Comparison of ENCODE assay signal across 35 cellular contexts in the genomic region with DNA sequence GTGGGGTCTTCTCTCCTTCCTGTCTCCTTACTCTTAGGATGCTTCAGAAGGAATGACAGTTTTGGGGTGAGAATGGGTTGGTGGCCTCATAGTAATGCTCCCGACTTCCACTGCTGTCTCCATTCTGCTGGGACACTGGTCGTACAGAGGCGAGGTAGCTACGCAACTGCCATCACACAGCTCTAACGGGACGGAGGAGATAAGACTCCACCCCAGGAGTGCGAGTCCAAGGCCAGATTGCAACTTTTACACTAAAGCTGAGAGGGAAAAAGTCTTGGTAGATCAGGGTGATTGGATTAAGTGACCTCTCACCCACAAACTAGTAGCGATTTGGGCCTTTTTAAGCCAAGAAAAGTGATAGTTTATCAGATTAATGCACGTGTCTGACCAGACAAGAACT. TPM values are rescaled to one million over a fixed set of nuclear protein-coding genes. Genes with fewer than 3 reads are reported as not detected.
"Had no signal": no experiment of that assay in that cellular context is flagged by ENCODE, and none has a peak within 500 bp of the region (broad histone marks: within the 10 kb centered on the region; RNA-seq: fewer than 3 reads in every experiment).

No MANE protein-coding gene starts in this region.

- H3K4me3 ChIP-seq: colonic mucosa, esophagus squamous epithelium, gastroesophageal sphincter had no signal

- FAIRE-seq: astrocyte, endometrium, endothelial cell of umbilical vein had no signal

- H3K36me3 Mint-ChIP-seq: activated CD8-positive, alpha-beta memory T cell treated with anti-CD3 and anti-CD28 coated beads, Interleukin-2, amount 10 ng/mL, durations not matched to agents 7 days and 5 days; activated naive CD8-positive, alpha-beta T cell had no signal

- ATAC-seq: activated CD4-positive, CD25-positive, alpha-beta regulatory T cell treated with anti-CD3 and anti-CD28 coated beads, Interleukin-2, amount 50 U/mL, for 24 hours; activated CD8-positive, alpha-beta memory T cell treated with anti-CD3 and anti-CD28 coated beads, Interleukin-2, amount 10 ng/mL, durations not matched to agents 7 days and 5 days; activated CD8-positive, alpha-beta T cell treated with anti-CD3 and anti-CD28 coated beads for 36 hours; activated T-cell treated with anti-CD3 and anti-CD28 coated beads, Interleukin-2, amount 50 U/mL, for 72 hours; gastroesophageal sphincter; T-helper 17 cell had no signal

- H3K4me3 Mint-ChIP-seq: activated CD8-positive, alpha-beta memory T cell treated with anti-CD3 and anti-CD28 coated beads, Interleukin-2, amount 10 ng/mL, durations not matched to agents 7 days and 5 days; activated CD8-positive, alpha-beta T cell treated with anti-CD3 and anti-CD28 coated beads for 36 hours; activated T-cell treated with anti-CD3 and anti-CD28 coated beads, Interleukin-2, amount 50 U/mL, for 24 hours; activated T-cell treated with anti-CD3 and anti-CD28 coated beads, Interleukin-2, amount 50 U/mL, for 72 hours; T-helper 17 cell; T-helper 2 cell treated with Interferon-gamma antibody and Interleukin-4, amounts not matched to agents 5 μg/mL and 100 μg/mL, for 36 hours had no signal

- H3K9me3 Mint-ChIP-seq: activated B cell treated with CpG ODN at 0.5 μM for 24 hours; activated CD8-positive, alpha-beta T cell treated with anti-CD3 and anti-CD28 coated beads for 36 hours; activated T-cell treated with anti-CD3 and anti-CD28 coated beads, Interleukin-2, amount 50 U/mL, for 24 hours; activated T-cell treated with anti-CD3 and anti-CD28 coated beads, Interleukin-2, amount 50 U/mL, for 72 hours; T-helper 2 cell treated with Interferon-gamma antibody and Interleukin-4, amounts not matched to agents 5 μg/mL and 100 μg/mL, for 36 hours had no signal

- H3K27ac Mint-ChIP-seq: activated B cell treated with CpG ODN at 0.5 μM for 24 hours; activated CD8-positive, alpha-beta memory T cell treated with anti-CD3 and anti-CD28 coated beads, Interleukin-2, amount 10 ng/mL, durations not matched to agents 7 days and 5 days; activated CD8-positive, alpha-beta T cell treated with anti-CD3 and anti-CD28 coated beads for 36 hours; activated naive CD8-positive, alpha-beta T cell; activated T-cell treated with anti-CD3 and anti-CD28 coated beads, Interleukin-2, amount 50 U/mL, for 24 hours; activated T-cell treated with anti-CD3 and anti-CD28 coated beads, Interleukin-2, amount 50 U/mL, for 72 hours; T-helper 17 cell; T-helper 2 cell treated with Interferon-gamma antibody and Interleukin-4, amounts not matched to agents 5 μg/mL and 100 μg/mL, for 36 hours had no signal

- DNase-seq: activated B cell treated with CpG ODN at 0.5 μM for 24 hours; activated CD4-positive, alpha-beta T cell treated with anti-CD3 and anti-CD28 coated beads for 48 hours; activated CD4-positive, alpha-beta T cell treated with anti-CD3 and anti-CD28 coated beads, Interleukin-2, amount 50 U/mL, for 1 hour; activated CD4-positive, alpha-beta T cell treated with anti-CD3 and anti-CD28 coated beads, Interleukin-2, amount 50 U/mL, for 48 hours; activated CD8-positive, alpha-beta memory T cell treated with anti-CD3 and anti-CD28 coated beads, Interleukin-2, amount 10 ng/mL, durations not matched to agents 7 days and 5 days; activated CD8-positive, alpha-beta memory T cell treated with anti-CD3 and anti-CD28 coated beads, Interleukin-2, amount 50 U/mL, for 4 hours; activated CD8-positive, alpha-beta T cell treated with anti-CD3 and anti-CD28 coated beads for 36 hours; activated gamma-delta T cell treated with Interleukin-2 at 50 U/mL for 16 hours; activated naive CD4-positive, alpha-beta T cell treated with anti-CD3 and anti-CD28 coated beads, Interleukin-2, amount 50 U/mL, for 16 hours; activated naive CD4-positive, alpha-beta T cell treated with Interleukin-2 at 50 U/mL for 16 hours; activated T-cell treated with anti-CD3 and anti-CD28 coated beads for 4 hours; activated T-cell treated with anti-CD3 and anti-CD28 coated beads, Interleukin-2, amount 50 U/mL, for 24 hours; activated T-cell treated with anti-CD3 and anti-CD28 coated beads, Interleukin-2, amount 50 U/mL, for 72 hours; amniotic stem cell; brain microvascular endothelial cell; colonic mucosa; effector CD8-positive, alpha-beta T cell; esophagus squamous epithelium; foreskin melanocyte; T-helper 1 cell; T-helper 17 cell; T1000 had no signal

- H3K4me1 Mint-ChIP-seq: T-helper 17 cell had no signal

- H3K27ac ChIP-seq: brain microvascular endothelial cell, colonic mucosa, epithelial cell of prostate, esophagus squamous epithelium, gastroesophageal sphincter, WERI-Rb-1 had no signal

- H3K9me3 ChIP-seq: colonic mucosa, esophagus squamous epithelium, gastroesophageal sphincter had no signal

- H3K36me3 ChIP-seq: brain microvascular endothelial cell, colonic mucosa, esophagus squamous epithelium, gastroesophageal sphincter, WERI-Rb-1 had no signal

- H3K4me1 ChIP-seq: colonic mucosa had no signal

RNA-seq across cellular contexts. Expression of a gene that starts 1.8 kb away (rescaled TPM):
- total RNA-seq: activated B cell treated with CpG ODN at 0.5 μM for 24 hours; activated CD8-positive, alpha-beta memory T cell treated with anti-CD3 and anti-CD28 coated beads, Interleukin-2, amount 10 ng/mL, durations not matched to agents 7 days and 5 days; colonic mucosa; dermis microvascular lymphatic vessel endothelial cell; endothelial cell of umbilical vein; esophagus squamous epithelium; fibroblast of lung; gastroesophageal sphincter; glomerular endothelial cell; T-helper 17 cell had no signal
- polyA plus RNA-seq: endothelial cell of umbilical vein, esophagus, fibroblast of lung had no signal
